ENCODE assay signal across 7 cellular contexts in genomic region chr2:10198482-10198881, GRCh38.
A peak's percentile ranks its signal among the peaks of the same experiment; 100 is the strongest.
DNase-seq lines count a peak whose midpoint lies in the region; ATAC-seq and TF ChIP-seq lines count a peak whose summit lies in the region.
"Not testable (repeated sequence)": the region's sequence is repeated elsewhere in the genome, so short reads cannot be mapped to it uniquely, and the experiment has no call there.

No MANE protein-coding gene starts in this region.

- H3K36me3 ChIP-seq in Caco-2 (ENCODE audit: control insufficient read depth, insufficient read depth, low read length); upper lobe of right lung: not testable (repeated sequence)

- CTCF ChIA-PET in Caco-2 (lab: Charles Lee); activated CD4-positive, alpha-beta T cell treated with anti-CD3 and anti-CD28 coated beads, Interleukin-2, amount 10 ng/mL, durations not matched to agents 7 days and 5 days (lab: Charles Lee): not testable (repeated sequence)

- H3K4me1 Mint-ChIP-seq in Caco-2 (ENCODE audit: low read depth, unreplicated experiment), result peaks cover 20% of the 10 kb centered on the region
- not testable (repeated sequence) for H3K4me1 Mint-ChIP-seq in activated CD4-positive, alpha-beta T cell treated with anti-CD3 and anti-CD28 coated beads, Interleukin-2, amount 10 ng/mL, durations not matched to agents 7 days and 5 days; endothelial cell (ENCODE audit: unreplicated experiment); memory B cell

- H3K9me3 ChIP-seq in Caco-2, result peaks cover 17% of the 10 kb centered on the region
- H3K9me3 ChIP-seq in upper lobe of right lung, result not testable (repeated sequence)

- TF ChIP-seq CTCF in Caco-2 (IDR thresholded peaks at IDR 0.05; ENCODE audit: insufficient read depth in 1 of 2, low read depth in 1 of 2, low read length in 1 of 2, severe bottlenecking in 1 of 2, unreplicated experiment in 1 of 2); endothelial cell (IDR thresholded peaks at IDR 0.05; ENCODE audit: unreplicated experiment); upper lobe of right lung (IDR thresholded peaks at IDR 0.05): not testable (repeated sequence)

- H3K9me3 Mint-ChIP-seq in Caco-2 (ENCODE audit: unreplicated experiment), result peaks cover 15% of the 10 kb centered on the region
- not testable (repeated sequence) for H3K9me3 Mint-ChIP-seq in activated CD4-positive, alpha-beta T cell treated with anti-CD3 and anti-CD28 coated beads, Interleukin-2, amount 10 ng/mL, durations not matched to agents 7 days and 5 days; endothelial cell (ENCODE audit: unreplicated experiment); memory B cell

- H3K27me3 Mint-ChIP-seq in Caco-2 (ENCODE audit: insufficient read depth, unreplicated experiment); activated CD4-positive, alpha-beta T cell treated with anti-CD3 and anti-CD28 coated beads, Interleukin-2, amount 10 ng/mL, durations not matched to agents 7 days and 5 days; endothelial cell (ENCODE audit: unreplicated experiment); memory B cell: not testable (repeated sequence)

- H3K4me3 Mint-ChIP-seq in Caco-2 (ENCODE audit: unreplicated experiment); activated CD4-positive, alpha-beta T cell treated with anti-CD3 and anti-CD28 coated beads, Interleukin-2, amount 10 ng/mL, durations not matched to agents 7 days and 5 days; memory B cell: not testable (repeated sequence)
- H3K4me3 Mint-ChIP-seq in endothelial cell (ENCODE audit: unreplicated experiment), result peak overlapping the region; percentile 24

- peaks cover 12% of the 10 kb centered on the region; the same call in 1 of the 2 replicates for H3K4me1 ChIP-seq in Caco-2
- H3K4me1 ChIP-seq in upper lobe of right lung, result not testable (repeated sequence)

- H3K27ac Mint-ChIP-seq in Caco-2 (ENCODE audit: unreplicated experiment) (peak overlapping the region; percentile 85), memory B cell (peak overlapping the region; percentile 24)
- peak overlapping the region; percentile 72 for H3K27ac Mint-ChIP-seq in activated CD4-positive, alpha-beta T cell treated with anti-CD3 and anti-CD28 coated beads, Interleukin-2, amount 10 ng/mL, durations not matched to agents 7 days and 5 days
- H3K27ac Mint-ChIP-seq in endothelial cell (ENCODE audit: unreplicated experiment), result not testable (repeated sequence)

- DNase-seq in Caco-2; activated CD4-positive, alpha-beta T cell treated with anti-CD3 and anti-CD28 coated beads, Interleukin-2, amount 10 ng/mL, durations not matched to agents 7 days and 5 days; endothelial cell (ENCODE audit: low spot score); memory B cell (ENCODE audit: low spot score in 2 of 2); upper lobe of right lung: not testable (repeated sequence)
- DNase-seq in NCI-H226 (peak; percentile 43), amniotic epithelial cell (ENCODE audit: low read depth) (peak; percentile 16)

- not testable (repeated sequence) for ATAC-seq in memory B cell (ENCODE audit: low read depth)
- ATAC-seq in upper lobe of right lung, result peak; percentile 27

- BruUV-seq in Caco-2 (replicated peaks; lab: Mats Ljungman, UMichigan), result not testable (repeated sequence)

- intact Hi-C loops in Caco-2 (cut with micrococcal nuclease; ENCODE audit: unreplicated experiment); upper lobe of right lung (cut with DNase I): not testable (repeated sequence)

- not testable (repeated sequence) for H3K27me3 ChIP-seq in Caco-2 (replicated peaks; ENCODE audit: control insufficient read depth, insufficient read depth, low read length); upper lobe of right lung

- H3K36me3 Mint-ChIP-seq in Caco-2 (ENCODE audit: insufficient read depth, unreplicated experiment), result peaks cover 22% of the 10 kb centered on the region
- not testable (repeated sequence) for H3K36me3 Mint-ChIP-seq in activated CD4-positive, alpha-beta T cell treated with anti-CD3 and anti-CD28 coated beads, Interleukin-2, amount 10 ng/mL, durations not matched to agents 7 days and 5 days (ENCODE audit: low read depth); endothelial cell (ENCODE audit: low read depth, unreplicated experiment); memory B cell

- POLR2A ChIA-PET in Caco-2 (lab: Charles Lee); activated CD4-positive, alpha-beta T cell treated with anti-CD3 and anti-CD28 coated beads, Interleukin-2, amount 10 ng/mL, durations not matched to agents 7 days and 5 days (lab: Charles Lee): not testable (repeated sequence)

- H3K27ac ChIP-seq in upper lobe of right lung, result not testable (repeated sequence)

- not testable (repeated sequence) for H3K4me3 ChIP-seq in Caco-2 (ENCODE audit: low read depth, low read length); upper lobe of right lung
